8 cellular contexts compared by ENCODE assay signal in the genomic region with DNA sequence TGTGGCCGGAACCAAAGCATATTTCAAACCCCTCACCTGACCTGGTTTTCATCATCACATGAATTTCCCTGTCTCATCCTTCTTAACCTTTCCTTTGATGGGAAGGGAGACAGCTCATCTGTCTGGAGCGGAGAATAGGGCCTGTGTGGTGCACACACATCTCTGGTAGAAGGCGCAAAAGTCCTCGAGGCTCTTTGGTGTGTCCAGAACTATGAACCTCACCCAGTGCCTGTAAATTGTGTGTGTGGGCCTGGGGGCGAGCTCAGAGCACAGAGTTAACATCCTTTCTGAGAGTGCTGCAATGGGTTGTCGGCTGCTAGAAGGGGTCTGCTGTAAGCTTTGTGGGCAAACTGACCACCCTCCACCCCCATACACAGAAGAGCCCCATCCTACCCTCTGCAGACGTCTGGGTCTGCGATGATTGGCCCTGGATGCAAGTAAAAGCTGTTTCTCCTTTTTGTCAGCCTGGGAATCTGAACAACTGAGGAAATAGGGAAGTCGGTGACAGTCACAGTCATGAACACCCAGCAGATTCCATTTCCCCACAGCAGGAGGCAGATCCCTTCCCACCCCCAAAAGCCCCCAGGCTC. TPM values are rescaled to one million over a fixed set of nuclear protein-coding genes. Genes with fewer than 3 reads are reported as not detected.
DNase-seq lines count a peak whose midpoint lies in the region; ATAC-seq and TF ChIP-seq lines count a peak whose summit lies in the region.

No MANE protein-coding gene starts in this region.

- CTCF ChIA-PET in A673 (lab: Charles Lee), result no interaction called here

- intact Hi-C loops in A673 (cut with micrococcal nuclease; ENCODE audit: unreplicated experiment), result no loop called here

- no TSS peak for BruUV-seq in A673 (replicated peaks; lab: Mats Ljungman, UMichigan)

- DNase-seq in GDM1 (lab: John Stamatoyannopoulos, UW) (peak; percentile 62), epithelial cell of proximal tubule (ENCODE audit: low read depth) (no peak), osteocyte (ENCODE audit: extremely low spot score, unreplicated experiment) (no peak), A673 (ENCODE audit: low spot score) (no peak), NCI-H1105 (lab: John Stamatoyannopoulos, UW) (no peak)
- DNase-seq in central memory CD4-positive, alpha-beta T cell, result no peak

- peak overlapping the region; percentile 56; the same call in 1 of the 2 replicates for H3K9ac ChIP-seq in OCI-LY1 (ENCODE audit: low read length)

- no peak overlapping the region for H3K27ac ChIP-seq in OCI-LY1 (ENCODE audit: low read depth, low read length, poor library complexity, severe bottlenecking)
- no peak overlapping the region for H3K27ac ChIP-seq in A673 (ENCODE audit: low read depth, low read length, poor library complexity, severe bottlenecking)

- H3K9me2 ChIP-seq in OCI-LY1 (ENCODE audit: low read depth, low read length), result no peaks in the 10 kb centered on the region

- H3K4me3 ChIP-seq in OCI-LY1 (ENCODE audit: low read depth, low read length, poor library complexity, severe bottlenecking), result peak overlapping the region; percentile 68
- H3K4me3 ChIP-seq in epithelial cell of proximal tubule (ENCODE audit: low read depth, low read length), result peak overlapping the region; percentile 71
- H3K4me3 ChIP-seq in A673 (ENCODE audit: low read depth, low read length, poor library complexity, severe bottlenecking), result no peak overlapping the region

- H4K20me1 ChIP-seq in OCI-LY1 (ENCODE audit: insufficient read depth, low read length), result no peaks in the 10 kb centered on the region

- peak overlapping the region; percentile 79 for H3K4me3 Mint-ChIP-seq in osteocyte (ENCODE audit: unreplicated experiment)

- no peaks in the 10 kb centered on the region for H3K36me3 Mint-ChIP-seq in osteocyte (ENCODE audit: unreplicated experiment)

- no peak overlapping the region for H3K27ac Mint-ChIP-seq in osteocyte (ENCODE audit: unreplicated experiment)

- H3K4me1 ChIP-seq in OCI-LY1 (ENCODE audit: insufficient read depth, low read length, severe bottlenecking), result peaks cover 19% of the 10 kb centered on the region
- H3K4me1 ChIP-seq in A673 (ENCODE audit: insufficient read depth, low read length, poor library complexity, severe bottlenecking), result no peaks in the 10 kb centered on the region

- no peaks in the 10 kb centered on the region for H3K27me3 ChIP-seq in OCI-LY1 (ENCODE audit: insufficient read depth, low read length)
- peaks cover 10% of the 10 kb centered on the region for H3K27me3 ChIP-seq in A673 (replicated peaks; ENCODE audit: insufficient read depth, low read depth, low read length, poor library complexity)

- H3K36me3 ChIP-seq in OCI-LY1 (ENCODE audit: insufficient read depth, low read length) (no peaks in the 10 kb centered on the region), A673 (ENCODE audit: insufficient read depth, low read length, poor library complexity, severe bottlenecking) (no peaks in the 10 kb centered on the region)

- ATAC-seq in HG02678 (IDR thresholded peaks at IDR 0.05; ENCODE audit: unreplicated experiment), result no peak

- no peak overlapping the region for H2AFZ ChIP-seq in OCI-LY1 (ENCODE audit: low read length)

- no peaks in the 10 kb centered on the region for H3K9me3 Mint-ChIP-seq in osteocyte (ENCODE audit: unreplicated experiment)

- POLR2A ChIA-PET in A673 (lab: Charles Lee; ENCODE audit: low non-redundant PET), result no interaction called here

- no peaks in the 10 kb centered on the region for H3K27me3 Mint-ChIP-seq in osteocyte (ENCODE audit: unreplicated experiment)

- no peaks in the 10 kb centered on the region for H3F3A ChIP-seq in OCI-LY1 (ENCODE audit: insufficient read depth, low read length)

- no peaks in the 10 kb centered on the region for H3K79me2 ChIP-seq in OCI-LY1 (ENCODE audit: insufficient read depth, low read length)

- peak overlapping the region; percentile 87 for H3K4me2 ChIP-seq in OCI-LY1 (ENCODE audit: low read length)

- H3K9me3 ChIP-seq in OCI-LY1 (ENCODE audit: low read length), result no peaks in the 10 kb centered on the region
- H3K9me3 ChIP-seq in A673 (ENCODE audit: low read depth, low read length, poor library complexity, severe bottlenecking), result no peaks in the 10 kb centered on the region

- peaks cover 47% of the 10 kb centered on the region for H3K4me1 Mint-ChIP-seq in osteocyte (ENCODE audit: unreplicated experiment)

- TF ChIP-seq CTCF in OCI-LY1 (IDR thresholded peaks at IDR 0.05; ENCODE audit: low read length) (no peak), epithelial cell of proximal tubule (conservative IDR thresholded peaks at IDR 0.05; ENCODE audit: low read depth, low read length) (no peak), osteocyte (IDR thresholded peaks at IDR 0.05) (no peak), A673 (conservative IDR thresholded peaks at IDR 0.05; ENCODE audit: low read depth, low read length) (no peak)

RNA-seq across cellular contexts. Expression of gene GALNT6, which starts 0.7 kb away (rescaled TPM):
- total RNA-seq in epithelial cell of proximal tubule (32.4 and 72.7 TPM in 2 replicates), osteocyte (0.71 and 0.94 TPM in 2 replicates), A673 (2021) (0.24 and 0.26 TPM in 2 replicates)

RNA-seq across cellular contexts. Expression of gene SLC4A8, which starts 34.1 kb away (rescaled TPM):
- total RNA-seq in epithelial cell of proximal tubule (0.86 and 1.1 TPM in 2 replicates), osteocyte (3.6 and 4.2 TPM in 2 replicates), A673 (2021) (0.73 and 1.1 TPM in 2 replicates)

RNA-seq across cellular contexts. Expression of gene CELA1, which starts 44.1 kb away (rescaled TPM):
- total RNA-seq in epithelial cell of proximal tubule (not detected in 2 replicates), osteocyte (not detected in 2 replicates), A673 (2021) (not detected in 2 replicates)

Comparison
In these comparisons a context has a peak if more than half of its experiments do, and no peak if none do; other contexts are left out.
1. RNA of gene GALNT6, which starts 0.7 kb away (total RNA-seq): 32.4 to 72.7 TPM in epithelial cell of proximal tubule; 0.71 to 0.94 TPM in osteocyte and 0.24 to 0.26 TPM in A673; every median in the first group is over 10 times any median in the second.